Comparison of ENCODE assay signal across 29 cellular contexts in genomic region chrX:68292471-68292870, GRCh38.
DNase-seq lines count a peak whose midpoint lies in the region; ATAC-seq and TF ChIP-seq lines count a peak whose summit lies in the region.
"Had no signal": no experiment of that assay in that cellular context is flagged by ENCODE, and none has a peak within 500 bp of the region (broad histone marks: within the 10 kb centered on the region; RNA-seq: fewer than 3 reads in every experiment).

No MANE protein-coding gene starts in this region.

- H3K9me2 ChIP-seq in GM23248 (ENCODE audit: insufficient read depth) (no peaks in the 10 kb centered on the region), PC-3 (replicated peaks; ENCODE audit: low read length) (no peaks in the 10 kb centered on the region; the same call in 1 of the 2 replicates)

- H3F3A ChIP-seq in GM23248 (ENCODE audit: insufficient read depth) = no peaks in the 10 kb centered on the region
- H3F3A ChIP-seq in PC-3 (ENCODE audit: low read length, unreplicated experiment) = no peaks in the 10 kb centered on the region

- H3K9ac ChIP-seq in GM23248 (no peak overlapping the region), PC-3 (ENCODE audit: low read length) (no peak overlapping the region)

- in situ Hi-C loops in GM23248 (cut with MboI) = no loop called here

- H3K36me3 ChIP-seq in GM23248 (ENCODE audit: low read depth) (no peaks in the 10 kb centered on the region), PC-3 (ENCODE audit: low read depth, low read length) (no peaks in the 10 kb centered on the region)
- H3K36me3 ChIP-seq: adrenal gland, gastrocnemius medialis, HAP-1, left lung, Peyer's patch, thyroid gland had no signal

- CTCF ChIA-PET in PC-3 (lab: Charles Lee) = no interaction called here

- H3K27ac ChIP-seq in GM23248 (peak overlapping the region; percentile 27; the same call in 1 of the 2 replicates), PC-3 (ENCODE audit: low read length) (no peak overlapping the region), epithelial cell of prostate (peak overlapping the region; percentile 41)
- H3K27ac ChIP-seq: adrenal gland, gastrocnemius medialis, left lung, Peyer's patch, skin epidermis, thyroid gland had no signal

- H3K79me2 ChIP-seq in GM23248 (ENCODE audit: insufficient read depth) (no peaks in the 10 kb centered on the region), PC-3 (ENCODE audit: low read length) (no peaks in the 10 kb centered on the region)

- POLR2A ChIA-PET in PC-3 (lab: Charles Lee; ENCODE audit: unreplicated experiment) = no interaction called here

- TF ChIP-seq CTCF in PC-3 (conservative IDR thresholded peaks at IDR 0.05; ENCODE audit: low read depth, low read length) = no peak

- H4K20me1 ChIP-seq in GM23248 (ENCODE audit: insufficient read depth) (no peaks in the 10 kb centered on the region), PC-3 (ENCODE audit: low read length) (no peaks in the 10 kb centered on the region)

- DNase-seq in GM23248 = peak; percentile 70
- DNase-seq in PC-3 = peak; percentile 22
- DNase-seq in epithelial cell of prostate (ENCODE audit: low read depth, low spot score) = peak; percentile 12
- peak; percentile 40 for DNase-seq in renal cortical epithelial cell (ENCODE audit: low read depth)
- DNase-seq in mesenteric fat pad (ENCODE audit: low spot score) = no peak
- DNase-seq in activated T-cell treated with anti-CD3 and anti-CD28 coated beads for 4 hours = no peak
- DNase-seq: ACHN; activated B cell treated with CpG ODN at 0.5 μM for 24 hours; activated CD4-positive, alpha-beta T cell treated with anti-CD3 and anti-CD28 coated beads, Interleukin-2, amount 50 U/mL, for 1 hour; activated naive CD4-positive, alpha-beta T cell treated with anti-CD3 and anti-CD28 coated beads for 36 hours; adrenal gland; DMS153; gastrocnemius medialis; GDM1; hippocampal formation; left lung; midbrain; naive thymus-derived CD8-positive, alpha-beta T cell; NCI-H1048; NCI-H187; NCI-H2171 treated with DMSO at 0.1 percent for 48 hours; nucleus accumbens; Peyer's patch; stimulated activated naive CD8-positive, alpha-beta T cell treated with anti-CD3 and anti-CD28 coated beads, Interleukin-15, amount 100 ng/mL, for 72 hours; thyroid gland had no signal

- ATAC-seq in PC-3 = no peak
- no peak for ATAC-seq in GM18511 (IDR thresholded peaks at IDR 0.05; ENCODE audit: unreplicated experiment)
- ATAC-seq: esophagus mucosa; left lung; naive thymus-derived CD8-positive, alpha-beta T cell; stimulated activated naive CD8-positive, alpha-beta T cell treated with anti-CD3 and anti-CD28 coated beads, Interleukin-15, amount 100 ng/mL, for 72 hours had no signal

- H3K4me2 ChIP-seq in GM23248 (ENCODE audit: unreplicated experiment) (peak overlapping the region; percentile 48), PC-3 (ENCODE audit: low read length) (no peak overlapping the region)

- no peaks in the 10 kb centered on the region for H3K27me3 ChIP-seq in GM23248 (replicated peaks; ENCODE audit: insufficient read depth)
- H3K27me3 ChIP-seq in PC-3 (ENCODE audit: low read length) = no peaks in the 10 kb centered on the region
- H3K27me3 ChIP-seq: adrenal gland, gastrocnemius medialis, left lung, Peyer's patch, thyroid gland had no signal

- H2AFZ ChIP-seq in GM23248 = no peak overlapping the region
- H2AFZ ChIP-seq in PC-3 (ENCODE audit: low read length) = no peak overlapping the region

- H3K4me1 ChIP-seq in GM23248 (ENCODE audit: insufficient read depth) (peaks cover 6% of the 10 kb centered on the region), PC-3 (ENCODE audit: insufficient read depth, low read length) (peaks cover 10% of the 10 kb centered on the region)
- H3K4me1 ChIP-seq: adrenal gland, gastrocnemius medialis, HAP-1, left lung, Peyer's patch, thyroid gland had no signal

- WGBS in GM23248 (ENCODE audit: low coverage in 1 of 2, low lambda C conversion rate in 2 of 2, missing lambda C conversion rate in 2 of 2), 2 experiments = 19 to 24% methylated on average over 3 of the region's 3 CpGs

- no TSS peak for BruUV-seq in PC-3 (replicated peaks; lab: Mats Ljungman, UMichigan)

- intact Hi-C loops in PC-3 (cut with micrococcal nuclease) = loop anchor here (10.0 kb wide), 1 partner anchor 58 kb away; no protein-coding TSS in a partner anchor

- H3K4me3 ChIP-seq in GM23248 (no peak overlapping the region), PC-3 (ENCODE audit: low read length) (no peak overlapping the region)
- H3K4me3 ChIP-seq: adrenal gland, gastrocnemius medialis, HAP-1, left lung, Peyer's patch, skin epidermis, thyroid gland had no signal

- H3K9me3 ChIP-seq in GM23248 (ENCODE audit: low read depth) (no peaks in the 10 kb centered on the region), PC-3 (ENCODE audit: low read length) (no peaks in the 10 kb centered on the region)
- H3K9me3 ChIP-seq: adrenal gland, gastrocnemius medialis, HAP-1, left lung, Peyer's patch, thyroid gland had no signal

Comparison
In these comparisons a context has a peak if more than half of its experiments do, and no peak if none do; other contexts are left out.
1. DNase-seq: peak in GM23248 (single experiment), PC-3 (single experiment), epithelial cell of prostate (single experiment) and renal cortical epithelial cell (single experiment); none in mesenteric fat pad (single experiment) and activated T-cell treated with anti-CD3 and anti-CD28 coated beads for 4 hours (single experiment).